Comparison of ENCODE assay signal across 1 cellular context in the genomic region with DNA sequence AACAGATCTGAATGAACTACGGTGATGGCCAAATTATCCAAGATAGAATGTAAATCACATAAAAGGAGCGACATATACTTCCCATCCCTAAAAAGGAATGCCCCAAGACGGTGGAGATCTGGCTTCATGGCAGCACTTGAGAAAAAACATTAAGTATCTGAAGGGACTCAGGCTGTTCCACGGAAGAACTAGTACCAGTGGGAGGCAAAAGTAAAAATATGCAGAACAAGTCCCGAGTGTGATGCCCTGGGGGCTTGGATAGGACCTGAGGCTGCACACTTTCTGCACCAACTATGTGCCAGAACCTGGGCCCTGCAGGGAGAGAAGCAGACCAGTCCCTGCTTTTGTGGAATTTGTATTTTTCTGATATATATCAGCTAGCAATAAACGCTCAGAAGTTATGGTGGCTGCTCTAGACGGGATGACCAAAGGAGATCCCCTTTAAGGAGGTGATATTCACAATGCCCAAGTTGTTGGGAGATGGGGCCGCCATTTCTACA.
TF ChIP-seq lines count a peak whose summit lies in the region.

No MANE protein-coding gene starts in this region.

TF ChIP-seq in H1, 55 proteins besides CTCF, POLR2A, EP300 and RAD21:
- TF ChIP-seq YY1 (IDR thresholded peaks at IDR 0.05; ENCODE audit: low read depth, low read length) (no peak; the same call in 1 of the 2 replicates), PHF8 (conservative IDR thresholded peaks at IDR 0.05; ENCODE audit: low read depth, low read length) (no peak), CBX8 (IDR thresholded peaks at IDR 0.05; ENCODE audit: borderline replicate concordance, low read depth, low read length) (no peak), BCL11A (IDR thresholded peaks at IDR 0.05; ENCODE audit: low read depth in 2 of 2, low read length in 2 of 2) (no peak), SIN3A (conservative IDR thresholded peaks at IDR 0.05 in 1 of 2, IDR thresholded peaks at IDR 0.05 in 1 of 2; ENCODE audit: low read depth in 1 of 2, low read length in 2 of 2) (no peak), EGR1 (IDR thresholded peaks at IDR 0.05; ENCODE audit: borderline replicate concordance, low read depth, low read length) (no peak), FOSL1 (IDR thresholded peaks at IDR 0.05; ENCODE audit: insufficient read depth, low read depth, low read length) (no peak), NRF1 (IDR thresholded peaks at IDR 0.05; ENCODE audit: low read depth, low read length) (no peak)
